8 cellular contexts compared by ENCODE assay signal in the genomic region with DNA sequence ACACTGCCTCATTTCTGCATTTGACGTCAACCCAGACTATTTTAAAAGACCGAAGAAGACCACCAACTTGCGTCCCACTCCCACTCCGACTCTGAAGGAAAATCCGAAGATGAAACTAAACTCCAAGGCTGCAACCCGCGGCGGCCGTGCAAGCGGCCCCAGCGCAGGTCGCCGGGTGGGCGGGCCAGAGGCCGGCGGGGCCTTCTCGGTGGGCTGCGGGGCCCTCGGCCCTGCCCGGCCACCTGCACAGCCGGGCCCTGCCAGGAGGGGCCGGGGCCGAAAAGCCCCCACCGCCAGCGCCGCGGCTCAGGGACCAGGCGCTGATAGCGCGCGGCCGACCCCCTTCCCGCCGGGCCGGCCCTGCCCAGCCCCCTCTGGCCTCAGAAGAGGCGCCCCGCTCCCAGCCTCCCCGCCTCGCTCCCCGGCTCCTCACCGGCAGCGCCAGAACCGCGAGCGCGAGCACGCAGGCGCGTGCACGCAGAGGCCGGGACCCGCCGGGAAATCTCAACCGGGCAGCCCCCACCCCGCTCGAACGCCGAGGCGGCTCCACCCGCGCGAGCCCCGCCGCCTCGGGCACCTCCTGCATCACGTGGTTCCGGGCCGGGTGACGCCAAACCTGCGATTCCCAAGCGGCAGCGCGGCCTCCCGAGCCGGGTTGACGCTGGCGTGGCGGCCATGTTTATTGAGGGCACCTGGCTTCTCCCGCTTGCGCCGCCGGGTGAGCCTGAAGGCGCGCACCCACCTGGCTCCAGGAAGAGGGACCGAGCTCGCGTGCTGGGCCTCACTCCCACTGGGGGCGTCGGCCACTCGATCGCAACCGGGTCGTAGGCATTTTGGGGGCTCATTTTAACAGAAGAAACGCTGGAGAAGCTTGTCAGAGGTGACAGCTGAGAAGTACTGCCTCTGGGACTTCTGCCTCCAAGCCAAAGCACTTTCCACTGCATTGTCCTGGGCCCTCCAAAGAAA. TPM values are rescaled to one million over a fixed set of nuclear protein-coding genes. Genes with fewer than 3 reads are reported as not detected.
DNase-seq lines count a peak whose midpoint lies in the region; ATAC-seq, FAIRE-seq and TF ChIP-seq lines count a peak whose summit lies in the region.

Gene C7orf25, minus strand, starts transcription at position 589 of the 966 bp plus-strand sequence. CDS start 1,170 bp downstream, outside the sequence.

- intact Hi-C loops in adrenal gland (cut with DNase I) (no loop called here), heart right ventricle (cut with DNase I) (loop anchor here in 2 of 10 donors (2.0 kb wide), 2 partner anchors 19 to 21 kb away; partner anchors contain the start of genes MRPL32 (in 1 of the 2) and PSMA2 (in 1 of the 2)), posterior vena cava (cut with DNase I) (no loop called here)

- peak; percentile 90 for ATAC-seq in HG02840 (IDR thresholded peaks at IDR 0.05; ENCODE audit: low FRiP score, unreplicated experiment)
- ATAC-seq in heart right ventricle = peak; percentile 97 to 100 (median 98)
- ATAC-seq in upper lobe of left lung (ENCODE audit: low FRiP score in 2 of 2) = peak; percentile 96 to 97

- 0 to 1% (median 0%) methylated on average over 21 to 94 of the region's 94 CpGs for WGBS in adrenal gland, 4 donors
- 0 to 1% methylated on average over 70 to 94 of the region's 94 CpGs for WGBS in heart right ventricle, 2 donors
- 0 to 2% methylated on average over 9 to 26 of the region's 94 CpGs for WGBS in upper lobe of left lung, 2 donors

- FAIRE-seq in GM12892 (lab: Jason Lieb, UNC) = peak; percentile 98

- H3K36me3 ChIP-seq in adrenal gland (replicated peaks in 1 of 2) = peaks cover 0 to 16% of the 10 kb centered on the region in 2 donors
- H3K36me3 ChIP-seq in heart right ventricle = peaks cover 0 to 23% (median 15%) of the 10 kb centered on the region in 9 donors
- H3K36me3 ChIP-seq in upper lobe of left lung = peaks cover 0 to 14% (median under 1%) of the 10 kb centered on the region in 4 donors

- DNase-seq in GM12892 (ENCODE audit: insufficient read length) (peak; percentile 86), NCI-H1436 (lab: John Stamatoyannopoulos, UW) (peak; percentile 96), SW480 (ENCODE audit: low spot score) (peak; percentile 96), adrenal gland (peak; percentile 95 to 98 (median 97)), heart right ventricle (peak; percentile 95 to 97), posterior vena cava (ENCODE audit: low spot score) (peak; percentile 99), upper lobe of left lung (peak; percentile 97 to 98)

- no peak; the same call in 1 of the 2 replicates for TF ChIP-seq POLR2A in GM12892 (IDR thresholded peaks at IDR 0.05; ENCODE audit: low read depth, low read length)
- TF ChIP-seq POLR2A in adrenal gland (IDR thresholded peaks at IDR 0.05) = peak; percentile 9 to 63
- TF ChIP-seq POLR2A in upper lobe of left lung (IDR thresholded peaks at IDR 0.05) = peak in 2 of 4 donors; percentile 33 to 83

- H3K4me3 ChIP-seq in adrenal gland (peak within 1 kb of the TSS in 3 of 4 donors; percentile 65 to 100 (median 67)), heart right ventricle (peak within 1 kb of the TSS; percentile 57 to 84 (median 75)), upper lobe of left lung (peak within 1 kb of the TSS; percentile 74 to 95 (median 82))

- no peaks in the 10 kb centered on the region for H3K27me3 ChIP-seq in adrenal gland
- no peaks in the 10 kb centered on the region for H3K27me3 ChIP-seq in heart right ventricle
- no peaks in the 10 kb centered on the region for H3K27me3 ChIP-seq in upper lobe of left lung

- H3K27ac ChIP-seq in adrenal gland = peak within 1 kb of the TSS in 3 of 5 donors; percentile 69 to 72 (median 72)
- H3K27ac ChIP-seq in heart right ventricle = peak within 1 kb of the TSS; percentile 23 to 90 (median 80)
- H3K27ac ChIP-seq in upper lobe of left lung = peak within 1 kb of the TSS; percentile 73 to 96 (median 87)

- no peaks in the 10 kb centered on the region for H3K9me3 ChIP-seq in adrenal gland (replicated peaks in 1 of 3)
- no peaks in the 10 kb centered on the region for H3K9me3 ChIP-seq in heart right ventricle
- no peaks in the 10 kb centered on the region for H3K9me3 ChIP-seq in upper lobe of left lung

- TF ChIP-seq EP300 in upper lobe of left lung (IDR thresholded peaks at IDR 0.05) = peak in 1 of 4 donors; percentile 13

- no peak for TF ChIP-seq CTCF in adrenal gland (IDR thresholded peaks at IDR 0.05)
- peak in 1 of 9 donors; percentile 11 for TF ChIP-seq CTCF in heart right ventricle (IDR thresholded peaks at IDR 0.05)
- TF ChIP-seq CTCF in upper lobe of left lung (IDR thresholded peaks at IDR 0.05) = peak in 1 of 6 experiments; percentile 19

- H3K4me1 ChIP-seq in adrenal gland (replicated peaks in 1 of 2) = peaks cover 7 to 13% of the 10 kb centered on the region in 2 donors
- peaks cover 0 to 59% (median 18%) of the 10 kb centered on the region in 9 donors for H3K4me1 ChIP-seq in heart right ventricle
- peaks cover 14 to 65% (median 37%) of the 10 kb centered on the region in 4 donors for H3K4me1 ChIP-seq in upper lobe of left lung

RNA-seq across cellular contexts. Expression of gene C7orf25, which starts in this region (rescaled TPM):
- polyA plus RNA-seq in GM12892 (2012; ENCODE audit: missing spikeins) = 2.6 TPM
- total RNA-seq in adrenal gland (10 to 100 TPM in 1 of 8 donors, 1 to 10 TPM in 7; 3.8 to 10.4 (median 8.0) TPM), heart right ventricle (1 to 10 TPM; 1.4 to 4.6 (median 3.3) TPM), posterior vena cava (1 to 10 TPM; 7.4 to 9.7 TPM), upper lobe of left lung (10 to 100 TPM in 4 of 6 donors, 1 to 10 TPM in 2; 8.7 to 31.4 (median 10.4) TPM)
- polyA plus RNA-seq in adrenal gland (1 to 10 TPM; 2.6 to 8.3 (median 4.6) TPM), heart right ventricle (10 to 100 TPM in 1 of 2 donors, 1 to 10 TPM in 1; 2.9 to 10.3 TPM)

Comparison
In these comparisons a context has a peak if more than half of its experiments do, and no peak if none do; other contexts are left out.
1. Peak in every context shown above with its lines: DNase-seq, ATAC-seq, H3K4me3 ChIP-seq and H3K27ac ChIP-seq.